10 cellular contexts compared by ENCODE assay signal in genomic region chr4:1202526-1203378, GRCh38. TPM values are rescaled to one million over a fixed set of nuclear protein-coding genes. Genes with fewer than 3 reads are reported as not detected.
DNase-seq lines count a peak whose midpoint lies in the region; ATAC-seq and TF ChIP-seq lines count a peak whose summit lies in the region.
"Had no signal": no experiment of that assay in that cellular context is flagged by ENCODE, and none has a peak within 500 bp of the region (broad histone marks: within the 10 kb centered on the region; RNA-seq: fewer than 3 reads in every experiment).

No MANE protein-coding gene starts in this region.

- no peak overlapping the region for H3K4me3 ChIP-seq in adrenal gland
- no peak overlapping the region for H3K4me3 ChIP-seq in upper lobe of left lung
- H3K4me3 ChIP-seq: GM23248 had no signal

- no peaks in the 10 kb centered on the region for H3K9me3 ChIP-seq in adrenal gland (replicated peaks in 1 of 3)
- H3K9me3 ChIP-seq in upper lobe of left lung: no peaks in the 10 kb centered on the region

- H3K9me3 Mint-ChIP-seq in activated CD4-positive, alpha-beta T cell treated with anti-CD3 and anti-CD28 coated beads, Interleukin-2, amount 10 ng/mL, durations not matched to agents 7 days and 5 days: no peaks in the 10 kb centered on the region
- no peaks in the 10 kb centered on the region for H3K9me3 Mint-ChIP-seq in memory B cell

- peaks cover 59% of the 10 kb centered on the region for H3K4me1 Mint-ChIP-seq in activated CD4-positive, alpha-beta T cell treated with anti-CD3 and anti-CD28 coated beads, Interleukin-2, amount 10 ng/mL, durations not matched to agents 7 days and 5 days
- peaks cover 26% of the 10 kb centered on the region for H3K4me1 Mint-ChIP-seq in memory B cell

- DNase-seq in activated CD4-positive, alpha-beta T cell treated with anti-CD3 and anti-CD28 coated beads, Interleukin-2, amount 10 ng/mL, durations not matched to agents 7 days and 5 days: no peak
- DNase-seq in activated CD4-positive, alpha-beta T cell treated with anti-CD3 and anti-CD28 coated beads for 1 hour: no peak
- peak in 2 of 7 donors; percentile 17 to 48 for DNase-seq in adrenal gland
- DNase-seq in memory B cell (ENCODE audit: low spot score in 2 of 2): no peak
- DNase-seq in upper lobe of left lung: peak; percentile 15 to 79
- DNase-seq: ACHN had no signal

- H3K36me3 ChIP-seq in adrenal gland (replicated peaks in 1 of 2) (no peaks in the 10 kb centered on the region), upper lobe of left lung (no peaks in the 10 kb centered on the region)

- H3K4me3 Mint-ChIP-seq in activated CD4-positive, alpha-beta T cell treated with anti-CD3 and anti-CD28 coated beads, Interleukin-2, amount 10 ng/mL, durations not matched to agents 7 days and 5 days: peak overlapping the region; percentile 85
- peak overlapping the region; percentile 80 for H3K4me3 Mint-ChIP-seq in memory B cell

- H3K27me3 Mint-ChIP-seq in activated CD4-positive, alpha-beta T cell treated with anti-CD3 and anti-CD28 coated beads, Interleukin-2, amount 10 ng/mL, durations not matched to agents 7 days and 5 days: no peaks in the 10 kb centered on the region
- peaks cover 2% of the 10 kb centered on the region for H3K27me3 Mint-ChIP-seq in memory B cell

- peak overlapping the region in 4 of 5 donors; percentile 7 to 91 (median 62) for H3K27ac ChIP-seq in adrenal gland
- peak overlapping the region; percentile 84 to 93 (median 88) for H3K27ac ChIP-seq in upper lobe of left lung
- H3K27ac ChIP-seq: GM23248 had no signal

- ATAC-seq in memory B cell (ENCODE audit: low read depth): no peak
- ATAC-seq in upper lobe of left lung (ENCODE audit: low FRiP score in 2 of 2): no peak
- no peak for ATAC-seq in GM21515 (IDR thresholded peaks at IDR 0.05; ENCODE audit: unreplicated experiment)
- ATAC-seq in HG02571 (IDR thresholded peaks at IDR 0.05; ENCODE audit: unreplicated experiment): no peak
- ATAC-seq in GM19463 (IDR thresholded peaks at IDR 0.05; ENCODE audit: unreplicated experiment): no peak

- H3K27me3 ChIP-seq in adrenal gland: no peaks in the 10 kb centered on the region
- H3K27me3 ChIP-seq in upper lobe of left lung: no peaks in the 10 kb centered on the region

- no peak for TF ChIP-seq POLR2A in adrenal gland (IDR thresholded peaks at IDR 0.05)
- no peak for TF ChIP-seq POLR2A in upper lobe of left lung (IDR thresholded peaks at IDR 0.05)

- WGBS in adrenal gland, 4 donors: 87 to 90% (median 88%) methylated on average over 11 to 28 of the region's 28 CpGs
- WGBS in upper lobe of left lung, 2 donors: 83 to 85% methylated on average over 21 to 28 of the region's 28 CpGs

- no peak for TF ChIP-seq EP300 in upper lobe of left lung (IDR thresholded peaks at IDR 0.05)

- peak overlapping the region; percentile 96 for H3K27ac Mint-ChIP-seq in activated CD4-positive, alpha-beta T cell treated with anti-CD3 and anti-CD28 coated beads, Interleukin-2, amount 10 ng/mL, durations not matched to agents 7 days and 5 days
- H3K27ac Mint-ChIP-seq in memory B cell: peak overlapping the region; percentile 68

- POLR2A ChIA-PET in activated CD4-positive, alpha-beta T cell treated with anti-CD3 and anti-CD28 coated beads, Interleukin-2, amount 10 ng/mL, durations not matched to agents 7 days and 5 days (lab: Charles Lee): interaction anchor here (0.9 to 1.5 kb wide), 2 partner anchors 30 to 35 kb away, joined by 3 to 4 read pairs; no protein-coding TSS in a partner anchor

- CTCF ChIA-PET in activated CD4-positive, alpha-beta T cell treated with anti-CD3 and anti-CD28 coated beads, Interleukin-2, amount 10 ng/mL, durations not matched to agents 7 days and 5 days (lab: Charles Lee): interaction anchor here (0.7 to 1.4 kb wide), 8 partner anchors 9 to 65 kb away, joined by 3 to 5 read pairs (median 3); partner anchors contain the start of gene CTBP1

- TF ChIP-seq CTCF in adrenal gland (IDR thresholded peaks at IDR 0.05): no peak
- no peak for TF ChIP-seq CTCF in upper lobe of left lung (IDR thresholded peaks at IDR 0.05)

- intact Hi-C loops in adrenal gland (cut with DNase I): no loop called here

- H3K36me3 Mint-ChIP-seq in activated CD4-positive, alpha-beta T cell treated with anti-CD3 and anti-CD28 coated beads, Interleukin-2, amount 10 ng/mL, durations not matched to agents 7 days and 5 days (ENCODE audit: low read depth): peaks cover 22% of the 10 kb centered on the region
- no peaks in the 10 kb centered on the region for H3K36me3 Mint-ChIP-seq in memory B cell

- H3K4me1 ChIP-seq in adrenal gland (replicated peaks in 1 of 2) (peaks cover 0 to 26% of the 10 kb centered on the region in 2 donors), upper lobe of left lung (peaks cover 53 to 74% (median 71%) of the 10 kb centered on the region in 4 donors)

RNA-seq across cellular contexts. Expression of gene SPON2, which starts 30.4 kb away (rescaled TPM):
- total RNA-seq in activated CD4-positive, alpha-beta T cell treated with anti-CD3 and anti-CD28 coated beads, Interleukin-2, amount 10 ng/mL, durations not matched to agents 7 days and 5 days: 10 to 100 TPM; 21.5 to 28.3 TPM
- total RNA-seq in adrenal gland: 100 to 1,000 TPM in 3 of 8 donors, 10 to 100 TPM in 5; 23.9 to 206 (median 76.7) TPM
- polyA plus RNA-seq in adrenal gland: 10 to 100 TPM in 2 of 3 donors, 1 to 10 TPM in 1; 4.1 to 83.7 (median 28.4) TPM
- 10 to 100 TPM; 23.2 to 81.3 (median 50.8) TPM for total RNA-seq in upper lobe of left lung

RNA-seq across cellular contexts. Expression of gene CTBP1, which starts 46.2 kb away (rescaled TPM):
- total RNA-seq in activated CD4-positive, alpha-beta T cell treated with anti-CD3 and anti-CD28 coated beads, Interleukin-2, amount 10 ng/mL, durations not matched to agents 7 days and 5 days: 100 to 1,000 TPM; 223 to 242 TPM
- 100 to 1,000 TPM; 143 to 293 (median 169) TPM for total RNA-seq in adrenal gland
- polyA plus RNA-seq in adrenal gland: 100 to 1,000 TPM in 2 of 3 donors, 10 to 100 TPM in 1; 45.7 to 172 (median 145) TPM
- 100 to 1,000 TPM; 142 to 483 (median 213) TPM for total RNA-seq in upper lobe of left lung

Comparison
In these comparisons a context has a peak if more than half of its experiments do, and no peak if none do; other contexts are left out.
1. DNase-seq: peak in upper lobe of left lung (2 of 2); none in activated CD4-positive, alpha-beta T cell treated with anti-CD3 and anti-CD28 coated beads, Interleukin-2, amount 10 ng/mL, durations not matched to agents 7 days and 5 days (single experiment), activated CD4-positive, alpha-beta T cell treated with anti-CD3 and anti-CD28 coated beads for 1 hour (single experiment) and memory B cell (0 of 2).